Comparison of ENCODE assay signal across 8 cellular contexts in genomic region chr15:40093224-40093842, GRCh38. TPM values are rescaled to one million over a fixed set of nuclear protein-coding genes. Genes with fewer than 3 reads are reported as not detected.
DNase-seq lines count a peak whose midpoint lies in the region; ATAC-seq, FAIRE-seq and TF ChIP-seq lines count a peak whose summit lies in the region.

No MANE protein-coding gene starts in this region.

- no peak for TF ChIP-seq CTCF in K562 (IDR thresholded peaks at IDR 0.05 in 2 of 3, conservative IDR thresholded peaks at IDR 0.05 in 1 of 3; ENCODE audit: insufficient read depth in 2 of 3, low read depth in 1 of 3, low read length in 3 of 3)

- no peak overlapping the region for H3K4me3 ChIP-seq in K562
- peak overlapping the region in 1 of 2 donors; percentile 44 for H3K4me3 ChIP-seq in muscle layer of colon (ENCODE audit: low read depth in 1 of 2, low read length in 2 of 2)
- H3K4me3 ChIP-seq in CD8-positive, alpha-beta memory T cell (ENCODE audit: low read length), result no peak overlapping the region

- H3K27me3 Mint-ChIP-seq in stimulated activated naive CD8-positive, alpha-beta T cell treated with anti-CD3 and anti-CD28 coated beads, Interleukin-15, Interleukin-2, amounts not matched to agents 100 ng/mL and 50 ng/mL, for 24 hours, result no peaks in the 10 kb centered on the region
- no peaks in the 10 kb centered on the region for H3K27me3 Mint-ChIP-seq in CD8-positive, alpha-beta memory T cell

- no peak overlapping the region for H2AFZ ChIP-seq in K562 (ENCODE audit: low read depth, low read length)

- H3K4me3 Mint-ChIP-seq in stimulated activated naive CD8-positive, alpha-beta T cell treated with anti-CD3 and anti-CD28 coated beads, Interleukin-15, Interleukin-2, amounts not matched to agents 100 ng/mL and 50 ng/mL, for 24 hours, result peak overlapping the region; percentile 26
- no peak overlapping the region for H3K4me3 Mint-ChIP-seq in CD8-positive, alpha-beta memory T cell

- no peaks in the 10 kb centered on the region for H3K9me3 ChIP-seq in K562 (replicated peaks; ENCODE audit: control insufficient read depth, insufficient read depth, low read depth, low read length)
- H3K9me3 ChIP-seq in muscle layer of colon (ENCODE audit: low read length), result no peaks in the 10 kb centered on the region
- no peaks in the 10 kb centered on the region for H3K9me3 ChIP-seq in CD8-positive, alpha-beta memory T cell (ENCODE audit: low read length)

- 45% methylated on average over 16 of the region's 18 CpGs for WGBS in K562 (ENCODE audit: insufficient coverage, low coverage, missing lambda C conversion rate)

- no peak for TF ChIP-seq EP300 in K562 (IDR thresholded peaks at IDR 0.05; ENCODE audit: low read length)

- H3K9ac ChIP-seq in K562 (ENCODE audit: insufficient read depth in 1 of 2, low read depth in 2 of 2, low read length in 2 of 2) (peak overlapping the region in 1 of 2 experiments; percentile 15; a peak in 1 of 4 replicates), muscle layer of colon (ENCODE audit: low read length) (peak overlapping the region; percentile 54)

- CTCF ChIA-PET in K562 (lab: Yijun Ruan, JAX; ENCODE audit: low intra/inter-chr PET ratio), result no interaction called here
- CTCF ChIA-PET in CD8-positive, alpha-beta memory T cell (lab: Charles Lee), result interaction anchor here (0.6 to 19.8 kb wide), 2 partner anchors 15 to 182 kb away, joined by 3 to 186 read pairs; partner anchors contain the start of gene BMF

- H3K36me3 Mint-ChIP-seq in stimulated activated naive CD8-positive, alpha-beta T cell treated with anti-CD3 and anti-CD28 coated beads, Interleukin-15, Interleukin-2, amounts not matched to agents 100 ng/mL and 50 ng/mL, for 24 hours (ENCODE audit: low read depth), result no peaks in the 10 kb centered on the region
- H3K36me3 Mint-ChIP-seq in CD8-positive, alpha-beta memory T cell, result peaks cover 0 to 36% (median 4%) of the 10 kb centered on the region in 3 donors

- ATAC-seq in stimulated activated naive CD8-positive, alpha-beta T cell treated with anti-CD3 and anti-CD28 coated beads, Interleukin-15, Interleukin-2, amounts not matched to agents 100 U/mL and 50 U/mL, for 24 hours, result no peak
- ATAC-seq in K562, result no peak
- no peak for ATAC-seq in HG03521 (IDR thresholded peaks at IDR 0.05; ENCODE audit: unreplicated experiment)
- ATAC-seq in HG03159 (IDR thresholded peaks at IDR 0.05; ENCODE audit: unreplicated experiment), result no peak

- H3K4me1 Mint-ChIP-seq in stimulated activated naive CD8-positive, alpha-beta T cell treated with anti-CD3 and anti-CD28 coated beads, Interleukin-15, Interleukin-2, amounts not matched to agents 100 ng/mL and 50 ng/mL, for 24 hours (ENCODE audit: low read depth), result peaks cover 46% of the 10 kb centered on the region
- peaks cover 8 to 42% (median 9%) of the 10 kb centered on the region in 3 donors for H3K4me1 Mint-ChIP-seq in CD8-positive, alpha-beta memory T cell

- H3K36me3 ChIP-seq in K562 (ENCODE audit: control insufficient read depth, insufficient read depth, low read length) (no peaks in the 10 kb centered on the region), muscle layer of colon (ENCODE audit: insufficient read depth, low read length) (peaks cover 20% of the 10 kb centered on the region)
- no peaks in the 10 kb centered on the region for H3K36me3 ChIP-seq in CD8-positive, alpha-beta memory T cell (ENCODE audit: insufficient read depth, low read length)

- H3K4me1 ChIP-seq in K562 (replicated peaks in 1 of 2; ENCODE audit: control insufficient read depth in 2 of 2, insufficient read depth in 2 of 2, low read length in 2 of 2) (peaks cover 29 to 41% of the 10 kb centered on the region in 2 experiments), muscle layer of colon (ENCODE audit: insufficient read depth, low read length) (peaks cover 91% of the 10 kb centered on the region)
- H3K4me1 ChIP-seq in CD8-positive, alpha-beta memory T cell (ENCODE audit: insufficient read depth, low read length), result peaks cover 12% of the 10 kb centered on the region

- H3K79me2 ChIP-seq in K562 (ENCODE audit: control insufficient read depth, insufficient read depth, low read length), result no peaks in the 10 kb centered on the region

- no peaks in the 10 kb centered on the region for H4K20me1 ChIP-seq in K562 (replicated peaks; ENCODE audit: control insufficient read depth, insufficient read depth, low read length)

- H3K9me1 ChIP-seq in K562 (ENCODE audit: control insufficient read depth, insufficient read depth, low read length), result no peaks in the 10 kb centered on the region

- no peak overlapping the region for H3K4me2 ChIP-seq in K562 (ENCODE audit: insufficient read depth, low read length)

- BruUV-seq in K562 (replicated peaks; lab: Mats Ljungman, UMichigan), result no TSS peak

- in situ Hi-C loops in K562 (cut with MboI), result no loop called here

- H3K27me3 ChIP-seq in K562 (ENCODE audit: control insufficient read depth in 2 of 2, insufficient read depth in 2 of 2, low read length in 2 of 2) (no peaks in the 10 kb centered on the region), muscle layer of colon (ENCODE audit: control insufficient read depth in 1 of 2, insufficient read depth in 2 of 2, low read length in 2 of 2) (no peaks in the 10 kb centered on the region)
- H3K27me3 ChIP-seq in CD8-positive, alpha-beta memory T cell (ENCODE audit: insufficient read depth, low read length, poor library complexity, severe bottlenecking), result no peaks in the 10 kb centered on the region

- no peak overlapping the region for H3K27ac ChIP-seq in K562 (ENCODE audit: extremely low read depth, low read depth, low read length)
- peak overlapping the region; percentile 83 for H3K27ac ChIP-seq in muscle layer of colon (ENCODE audit: low read depth, low read length)
- H3K27ac ChIP-seq in CD8-positive, alpha-beta memory T cell (ENCODE audit: low read depth, low read length), result no peak overlapping the region

- no peaks in the 10 kb centered on the region for H3K9me3 Mint-ChIP-seq in stimulated activated naive CD8-positive, alpha-beta T cell treated with anti-CD3 and anti-CD28 coated beads, Interleukin-15, Interleukin-2, amounts not matched to agents 100 ng/mL and 50 ng/mL, for 24 hours
- no peaks in the 10 kb centered on the region for H3K9me3 Mint-ChIP-seq in CD8-positive, alpha-beta memory T cell

- intact Hi-C loops in K562 (cut with micrococcal nuclease), result no loop called here

- DNase-seq in stimulated activated naive CD8-positive, alpha-beta T cell treated with anti-CD3 and anti-CD28 coated beads, Interleukin-15, Interleukin-2, amounts not matched to agents 100 U/mL and 50 U/mL, for 24 hours, result no peak
- DNase-seq in K562 (ENCODE audit: extremely low read depth in 1 of 4, low spot score in 3 of 4), result no peak
- DNase-seq in stimulated activated CD4-positive, alpha-beta T cell treated with anti-CD3 and anti-CD28 coated beads, Interleukin-4, amount 100 ng/mL, for 1 hour, result no peak
- DNase-seq in CD8-positive, alpha-beta memory T cell, result no peak

- no peak for TF ChIP-seq RAD21 in K562 (CRISPR knock-in tag; conservative IDR thresholded peaks at IDR 0.05 in 1 of 2, IDR thresholded peaks at IDR 0.05 in 1 of 2)

- TF ChIP-seq POLR2A in K562 (conservative IDR thresholded peaks at IDR 0.05), result no peak

- POLR2A ChIA-PET in K562 (lab: Yijun Ruan, JAX), result interaction anchor here (0.6 to 0.9 kb wide), 3 partner anchors 12 to 233 kb away, joined by 3 read pairs; no protein-coding TSS in a partner anchor
- POLR2A ChIA-PET in CD8-positive, alpha-beta memory T cell (lab: Charles Lee), result no interaction called here

- FAIRE-seq in K562 (lab: Jason Lieb, UNC), result no peak

- no peak overlapping the region for H3K27ac Mint-ChIP-seq in stimulated activated naive CD8-positive, alpha-beta T cell treated with anti-CD3 and anti-CD28 coated beads, Interleukin-15, Interleukin-2, amounts not matched to agents 100 ng/mL and 50 ng/mL, for 24 hours
- no peak overlapping the region for H3K27ac Mint-ChIP-seq in CD8-positive, alpha-beta memory T cell

RNA-seq across cellular contexts. Expression of gene BMF, which starts 15.3 kb away (rescaled TPM):
- 0.58 and 3.5 TPM in 2 replicates for total RNA-seq in K562 (2011; cell fraction: chromatin; rRNA removed; ENCODE audit: low replicate concordance)
- 2.5 and 2.8 TPM in 2 replicates for total RNA-seq in K562 (2011; cell fraction: nucleolus; rRNA removed)
- 0.81 and 1.7 TPM in 2 replicates for total RNA-seq in K562 (2011; cell fraction: nucleoplasm; rRNA removed)
- total RNA-seq in K562 (2014; rRNA removed), result 0.41 and 0.59 TPM in 2 replicates
- 0.25 and 0.32 TPM in 2 replicates for total RNA-seq in K562 (2014; rRNA removed; fragmentation: Illumina TruSeq; extraction: Trizol)
- total RNA-seq in K562 (2015; rRNA removed; fragmentation: Illumina TruSeq; extraction: Trizol), result 0.19 and 0.29 TPM in 2 replicates
- 0.56 and 0.91 TPM in 2 replicates for total RNA-seq in K562 (2021)
- 0.35 and 0.59 TPM in 2 replicates for polyA plus RNA-seq in K562 (2011; rRNA removed)
- 0.49 and 0.56 TPM in 2 replicates for polyA plus RNA-seq in K562 (2011; cell fraction: cytosol; rRNA removed)
- 0.76 and 0.92 TPM in 2 replicates for polyA plus RNA-seq in K562 (2011; cell fraction: nucleus; rRNA removed)
- 0.53 and 3.8 TPM in 2 replicates for polyA plus RNA-seq in K562 (2012)
- 0.52 and 0.87 TPM in 2 replicates for polyA plus RNA-seq in K562 (2014; fragmentation: Illumina TruSeq; extraction: Trizol)
- not detected for polyA plus RNA-seq in K562 (2014; fragmentation: Nextera tagmentation; extraction: Ambion mirVana)
- 0.82 and 0.86 TPM in 2 replicates for polyA plus RNA-seq in K562 (2014; rRNA removed)
- 0.54 and 1.1 TPM in 2 replicates for polyA minus RNA-seq in K562 (2011; rRNA and poly(A)+ RNA removed)
- 1.2 TPM in 1 of 2 replicates, not detected in the other for polyA minus RNA-seq in K562 (2011; cell fraction: cytosol; rRNA and poly(A)+ RNA removed)
- polyA minus RNA-seq in K562 (2011; cell fraction: nucleus; rRNA and poly(A)+ RNA removed), result 0.40 and 1.00 TPM in 2 replicates
- total RNA-seq in CD8-positive, alpha-beta memory T cell, result 10 to 100 TPM; 15.3 to 16.8 TPM
- polyA plus RNA-seq in CD8-positive, alpha-beta memory T cell, result 2.3 TPM

RNA-seq across cellular contexts. Expression of gene SRP14, which starts 54.4 kb away (rescaled TPM):
- total RNA-seq in K562 (2011; cell fraction: chromatin; rRNA removed; ENCODE audit: low replicate concordance), result 30.2 and 39.1 TPM in 2 replicates
- total RNA-seq in K562 (2011; cell fraction: nucleolus; rRNA removed), result 32.4 and 37.0 TPM in 2 replicates
- 49.5 and 55.9 TPM in 2 replicates for total RNA-seq in K562 (2011; cell fraction: nucleoplasm; rRNA removed)
- total RNA-seq in K562 (2014; rRNA removed) (409 and 442 TPM in 2 replicates), K562 (2014; rRNA removed; fragmentation: Illumina TruSeq; extraction: Trizol) (165 and 189 TPM in 2 replicates), K562 (2015; rRNA removed; fragmentation: Illumina TruSeq; extraction: Trizol) (167 and 189 TPM in 2 replicates), K562 (2021) (155 and 161 TPM in 2 replicates)
- polyA plus RNA-seq in K562 (2011; rRNA removed) (353 and 402 TPM in 2 replicates), K562 (2014; fragmentation: Illumina TruSeq; extraction: Trizol) (314 and 378 TPM in 2 replicates), K562 (2014; fragmentation: Nextera tagmentation; extraction: Ambion mirVana) (1,000 to 10,000 TPM; 1,071 to 1,097 TPM), K562 (2014; rRNA removed) (657 and 689 TPM in 2 replicates)
- 142 and 212 TPM in 2 replicates for polyA plus RNA-seq in K562 (2011; cell fraction: cytosol; rRNA removed)
- polyA plus RNA-seq in K562 (2011; cell fraction: nucleus; rRNA removed), result 80.9 and 136 TPM in 2 replicates
- polyA plus RNA-seq in K562 (2012), result 199 and 317 TPM in 2 replicates
- 128 and 133 TPM in 2 replicates for polyA minus RNA-seq in K562 (2011; rRNA and poly(A)+ RNA removed)
- 40.4 and 48.7 TPM in 2 replicates for polyA minus RNA-seq in K562 (2011; cell fraction: cytosol; rRNA and poly(A)+ RNA removed)
- polyA minus RNA-seq in K562 (2011; cell fraction: nucleus; rRNA and poly(A)+ RNA removed), result 28.3 and 45.9 TPM in 2 replicates
- 100 to 1,000 TPM; 202 to 203 TPM for total RNA-seq in CD8-positive, alpha-beta memory T cell
- polyA plus RNA-seq in CD8-positive, alpha-beta memory T cell, result 835 TPM
